Comparison of ENCODE assay signal across 23 cellular contexts in genomic region chr1:180742663-180743062, GRCh38.
"Had no signal": no experiment of that assay in that cellular context is flagged by ENCODE, and none has a peak within 500 bp of the region (broad histone marks: within the 10 kb centered on the region; RNA-seq: fewer than 3 reads in every experiment).

No MANE protein-coding gene starts in this region.

- H3K4me3 ChIP-seq: colonic mucosa, esophagus squamous epithelium, gastrocnemius medialis, heart right ventricle, left lung, lower lobe of right lung had no signal

- H3K4me1 ChIP-seq: colonic mucosa, esophagus squamous epithelium, gastrocnemius medialis, left lung, lower lobe of right lung had no signal

- ATAC-seq: effector memory CD8-positive, alpha-beta T cell; esophagus mucosa; gastrocnemius medialis; heart right ventricle; left cardiac atrium; left lung; left ventricle myocardium superior; lower lobe of right lung had no signal

- H3K9me3 ChIP-seq: colonic mucosa had no signal

- FAIRE-seq: endometrium, keratinocyte had no signal

- H3K36me3 ChIP-seq: colonic mucosa, gastrocnemius medialis, lower lobe of right lung had no signal

- H3K27ac ChIP-seq: colonic mucosa, epithelial cell of prostate, esophagus squamous epithelium, gastrocnemius medialis, heart right ventricle, left lung, lower lobe of right lung had no signal

- H3K27me3 ChIP-seq: colonic mucosa, esophagus squamous epithelium, gastrocnemius medialis, heart right ventricle, left lung had no signal

- DNase-seq: colonic mucosa; cortex of kidney; effector CD8-positive, alpha-beta T cell; effector memory CD8-positive, alpha-beta T cell; endodermal cell; erythroblast; esophagus squamous epithelium; foreskin fibroblast; foreskin melanocyte; gastrocnemius medialis; glutamatergic neuron; head of caudate nucleus; heart right ventricle; hippocampal formation; left cardiac atrium; left lung; left ventricle myocardium superior; lower lobe of right lung; mesenchymal stem cell had no signal
